Comparison of ENCODE assay signal across 9 cellular contexts in the genomic region with DNA sequence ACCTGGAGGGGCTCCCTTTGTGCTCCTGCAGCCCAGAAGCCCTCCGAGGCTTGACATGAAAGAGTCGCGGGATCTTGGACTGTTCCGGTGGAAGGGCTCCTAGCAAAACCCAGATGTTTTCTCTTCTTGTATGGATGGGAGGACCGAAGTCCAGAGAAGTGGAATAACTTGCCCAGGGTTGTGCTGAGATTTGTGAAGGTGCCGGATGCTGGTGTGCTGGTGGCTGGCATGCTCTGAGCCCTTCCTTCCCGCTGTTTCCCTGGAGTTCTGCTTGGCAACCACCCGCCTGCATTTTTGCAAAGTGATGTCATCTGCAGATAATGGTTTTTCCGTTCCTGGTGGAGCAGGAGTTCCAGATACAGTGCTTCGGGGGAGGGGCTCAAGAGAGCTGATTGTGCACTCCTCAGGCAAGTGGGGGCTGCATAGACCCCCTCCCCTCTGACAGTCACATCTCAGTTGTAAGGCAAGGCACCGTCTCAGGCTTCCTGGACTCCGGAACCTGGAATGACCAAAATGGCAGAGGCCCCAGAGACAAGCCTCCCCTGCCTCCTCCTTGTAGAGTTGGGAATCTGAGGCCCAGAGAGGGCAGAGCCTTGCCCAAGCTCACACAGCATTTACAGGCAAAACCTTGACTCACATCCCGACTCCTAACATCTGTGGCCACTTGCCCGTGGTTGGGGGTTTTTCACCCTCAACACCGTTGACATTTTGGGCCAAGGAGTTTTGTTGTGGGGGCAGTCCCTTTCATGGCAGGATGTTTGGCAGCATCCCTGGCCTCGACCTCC.
DNase-seq lines count a peak whose midpoint lies in the region; ATAC-seq and TF ChIP-seq lines count a peak whose summit lies in the region.
"Had no signal": no experiment of that assay in that cellular context is flagged by ENCODE, and none has a peak within 500 bp of the region (broad histone marks: within the 10 kb centered on the region; RNA-seq: fewer than 3 reads in every experiment).

No MANE protein-coding gene starts in this region.

- DNase-seq in ACHN (peak; percentile 92), H7 (peak; percentile 70), T1000 (lab: John Stamatoyannopoulos, UW) (peak; percentile 70), foreskin keratinocyte (peak; percentile 77 to 88), activated gamma-delta T cell (lab: John Stamatoyannopoulos, UW) (no peak), NCI-H2081 (lab: John Stamatoyannopoulos, UW) (no peak), globus pallidus (ENCODE audit: low spot score) (no peak)

- H3K4me3 ChIP-seq in H7 (ENCODE audit: insufficient read depth, low read depth, low read length) (no peak overlapping the region), parathyroid adenoma (ENCODE audit: low read depth, low read length) (peak overlapping the region; percentile 26)
- H3K4me3 ChIP-seq: HAP-1 had no signal

- H3K27me3 ChIP-seq in H7 (ENCODE audit: control insufficient read depth, insufficient read depth, low read length) (no peaks in the 10 kb centered on the region), foreskin keratinocyte (no peaks in the 10 kb centered on the region), parathyroid adenoma (ENCODE audit: control insufficient read depth, insufficient read depth, low read length) (no peaks in the 10 kb centered on the region)

- peak overlapping the region; percentile 63 for H3K27ac ChIP-seq in foreskin keratinocyte
- peak overlapping the region; percentile 76 for H3K27ac ChIP-seq in parathyroid adenoma

- no peaks in the 10 kb centered on the region for H3K79me2 ChIP-seq in parathyroid adenoma

- H3K9me3 ChIP-seq in parathyroid adenoma (ENCODE audit: control insufficient read depth, low read length): no peaks in the 10 kb centered on the region
- H3K9me3 ChIP-seq: HAP-1 had no signal

- no peak overlapping the region for H3K9ac ChIP-seq in parathyroid adenoma

- H3K36me3 ChIP-seq in H7 (replicated peaks; ENCODE audit: control insufficient read depth, insufficient read depth, low read length): no peaks in the 10 kb centered on the region
- no peaks in the 10 kb centered on the region for H3K36me3 ChIP-seq in parathyroid adenoma (ENCODE audit: control insufficient read depth, insufficient read depth, low read length)
- H3K36me3 ChIP-seq: HAP-1 had no signal

- H3K4me2 ChIP-seq in parathyroid adenoma (ENCODE audit: low read length): peak overlapping the region; percentile 77

- H2AFZ ChIP-seq in parathyroid adenoma: peak overlapping the region; percentile 50

- H3K4me1 ChIP-seq in foreskin keratinocyte (peaks cover 22% of the 10 kb centered on the region), parathyroid adenoma (peaks cover 16% of the 10 kb centered on the region)

- in situ Hi-C loops in ACHN (cut with HindIII; ENCODE audit: low pct_ligation_motif_present, low pct_unique_long_range_greater_than_20kb, low sequenced_read_pairs): no loop called here

- no peak for TF ChIP-seq CTCF in foreskin keratinocyte (conservative IDR thresholded peaks at IDR 0.05)
- TF ChIP-seq CTCF in parathyroid adenoma (IDR thresholded peaks at IDR 0.05): no peak

- peak; percentile 57 for ATAC-seq in foreskin keratinocyte

Comparison
In these comparisons a context has a peak if more than half of its experiments do, and no peak if none do; other contexts are left out.
1. DNase-seq: peak in ACHN (single experiment), H7 (single experiment), T1000 (single experiment) and foreskin keratinocyte (2 of 2); none in activated gamma-delta T cell (single experiment), NCI-H2081 (0 of 2) and globus pallidus (single experiment).